ENCODE assay signal across 12 cellular contexts in genomic region chr1:84834419-84835064, GRCh38. TPM values are rescaled to one million over a fixed set of nuclear protein-coding genes. Genes with fewer than 3 reads are reported as not detected.
A peak's percentile ranks its signal among the peaks of the same experiment; 100 is the strongest.
DNase-seq lines count a peak whose midpoint lies in the region; ATAC-seq and TF ChIP-seq lines count a peak whose summit lies in the region.
"Had no signal": no experiment of that assay in that cellular context is flagged by ENCODE, and none has a peak within 500 bp of the region (broad histone marks: within the 10 kb centered on the region; RNA-seq: fewer than 3 reads in every experiment).

No MANE protein-coding gene starts in this region.

- H4K20me1 ChIP-seq in SK-N-SH (ENCODE audit: insufficient read depth), result no peaks in the 10 kb centered on the region

- H3K36me3 ChIP-seq in SK-N-SH (replicated peaks in 1 of 2; ENCODE audit: control insufficient read depth in 1 of 2, insufficient read depth in 2 of 2, low read length in 1 of 2), result no peaks in the 10 kb centered on the region
- no peaks in the 10 kb centered on the region for H3K36me3 ChIP-seq in upper lobe of right lung

- peaks cover 15% of the 10 kb centered on the region; the same call in 1 of the 2 replicates for H3K27me3 ChIP-seq in SK-N-SH (ENCODE audit: insufficient read depth)
- H3K27me3 ChIP-seq in upper lobe of right lung, result no peaks in the 10 kb centered on the region

- H3K9me3 Mint-ChIP-seq in stimulated activated naive B cell treated with anti-CD40 and anti-IgM and Interleukin-4, amounts not matched to agents 10 μg/mL and 1 μg/mL and 100 μg/mL, for 72 hours, result no peaks in the 10 kb centered on the region
- no peaks in the 10 kb centered on the region for H3K9me3 Mint-ChIP-seq in natural killer cell
- H3K9me3 Mint-ChIP-seq: natural killer cell treated with Interleukin-12 subunit alpha and Interleukin-12 subunit beta and Interleukin-15 and Interleukin-18, amount 100 ng/mL, for 72 hours; WTC11 had no signal

- peaks cover 4% of the 10 kb centered on the region for H3F3A ChIP-seq in SK-N-SH (replicated peaks; ENCODE audit: insufficient read depth)

- no peak for TF ChIP-seq RAD21 in SK-N-SH (IDR thresholded peaks at IDR 0.05; ENCODE audit: low read length)

- H3K4me2 ChIP-seq in SK-N-SH, result no peak overlapping the region

- H3K9me3 ChIP-seq in SK-N-SH (no peaks in the 10 kb centered on the region), upper lobe of right lung (no peaks in the 10 kb centered on the region)

- H3K4me1 ChIP-seq in SK-N-SH (ENCODE audit: control insufficient read depth in 1 of 2, insufficient read depth in 2 of 2, low read depth in 1 of 2, low read length in 1 of 2) (no peaks in the 10 kb centered on the region), upper lobe of right lung (no peaks in the 10 kb centered on the region)

- H3K4me3 Mint-ChIP-seq in stimulated activated naive B cell treated with anti-CD40 and anti-IgM and Interleukin-4, amounts not matched to agents 10 μg/mL and 1 μg/mL and 100 μg/mL, for 72 hours, result no peak overlapping the region
- no peak overlapping the region for H3K4me3 Mint-ChIP-seq in natural killer cell
- H3K4me3 Mint-ChIP-seq: natural killer cell treated with Interleukin-12 subunit alpha and Interleukin-12 subunit beta and Interleukin-15 and Interleukin-18, amount 100 ng/mL, for 72 hours; stimulated activated naive CD8-positive, alpha-beta T cell treated with anti-CD3 and anti-CD28 coated beads, Interleukin-15, amount 100 ng/mL, for 72 hours; WTC11 had no signal

- no peaks in the 10 kb centered on the region for H3K9me2 ChIP-seq in SK-N-SH

- no peaks in the 10 kb centered on the region for H3K36me3 Mint-ChIP-seq in stimulated activated naive B cell treated with anti-CD40 and anti-IgM and Interleukin-4, amounts not matched to agents 10 μg/mL and 1 μg/mL and 100 μg/mL, for 72 hours
- H3K36me3 Mint-ChIP-seq in natural killer cell, result no peaks in the 10 kb centered on the region
- H3K36me3 Mint-ChIP-seq: natural killer cell treated with Interleukin-12 subunit alpha and Interleukin-12 subunit beta and Interleukin-15 and Interleukin-18, amount 100 ng/mL, for 72 hours had no signal

- H3K27ac ChIP-seq in SK-N-SH (ENCODE audit: low read depth in 2 of 2, low read length in 1 of 2), result no peak overlapping the region
- H3K27ac ChIP-seq in VCaP, result peak overlapping the region; percentile 70
- no peak overlapping the region for H3K27ac ChIP-seq in upper lobe of right lung
- H3K27ac ChIP-seq: coronary artery had no signal

- no peak overlapping the region for H2AFZ ChIP-seq in SK-N-SH (ENCODE audit: low read depth)

- POLR2A ChIA-PET in SK-N-SH (lab: Yijun Ruan, JAX), result no interaction called here

- 80% methylated on average over 1 of the region's 1 CpG for WGBS in SK-N-SH (ENCODE audit: low lambda C conversion rate)

- no peak for TF ChIP-seq EP300 in SK-N-SH (IDR thresholded peaks at IDR 0.05; ENCODE audit: borderline replicate concordance in 1 of 2, low read depth in 1 of 2, low read length in 1 of 2)

- CTCF ChIA-PET in SK-N-SH (lab: Yijun Ruan, JAX), result interaction anchor here (0.9 kb wide), 1 partner anchor 30 kb away, joined by 3 read pairs; no protein-coding TSS in a partner anchor

- no peaks in the 10 kb centered on the region for H3K79me2 ChIP-seq in SK-N-SH (ENCODE audit: insufficient read depth)

- no peak for DNase-seq in SK-N-SH
- peak; percentile 85 for DNase-seq in fibroblast of the aortic adventitia (ENCODE audit: low read depth)
- DNase-seq in upper lobe of right lung, result no peak
- no peak for DNase-seq in stimulated activated naive B cell treated with anti-CD40 and anti-IgM and Interleukin-4, amounts not matched to agents 10 μg/mL and 1 μg/mL and 100 μg/mL, for 72 hours
- no peak for DNase-seq in natural killer cell
- no peak for DNase-seq in stimulated activated CD4-positive, alpha-beta T cell treated with anti-CD3 and anti-CD28 coated beads, Interleukin-2, amount 100 ng/mL, for 48 hours
- DNase-seq: stimulated activated naive CD8-positive, alpha-beta T cell treated with anti-CD3 and anti-CD28 coated beads, Interleukin-15, amount 100 ng/mL, for 72 hours had no signal

- H3K4me1 Mint-ChIP-seq in stimulated activated naive B cell treated with anti-CD40 and anti-IgM and Interleukin-4, amounts not matched to agents 10 μg/mL and 1 μg/mL and 100 μg/mL, for 72 hours, result no peaks in the 10 kb centered on the region
- H3K4me1 Mint-ChIP-seq in natural killer cell, result no peaks in the 10 kb centered on the region

- H3K27ac Mint-ChIP-seq in stimulated activated naive B cell treated with anti-CD40 and anti-IgM and Interleukin-4, amounts not matched to agents 10 μg/mL and 1 μg/mL and 100 μg/mL, for 72 hours, result no peak overlapping the region
- no peak overlapping the region for H3K27ac Mint-ChIP-seq in natural killer cell
- H3K27ac Mint-ChIP-seq: natural killer cell treated with Interleukin-12 subunit alpha and Interleukin-12 subunit beta and Interleukin-15 and Interleukin-18, amount 100 ng/mL, for 72 hours; WTC11 had no signal

- ATAC-seq in SK-N-SH treated with all-trans-retinoic acid at 6 μM for 48 hours, result no peak
- peak; percentile 76 for ATAC-seq in upper lobe of right lung
- ATAC-seq in stimulated activated naive B cell treated with anti-CD40 and anti-IgM and Interleukin-4, amounts not matched to agents 10 μg/mL and 1 μg/mL and 100 μg/mL, for 72 hours (replicated peaks), result no peak
- no peak for ATAC-seq in natural killer cell
- ATAC-seq: natural killer cell treated with Interleukin-12 subunit alpha and Interleukin-12 subunit beta and Interleukin-15 and Interleukin-18, amount 100 ng/mL, for 72 hours; stimulated activated naive CD8-positive, alpha-beta T cell treated with anti-CD3 and anti-CD28 coated beads, Interleukin-15, amount 100 ng/mL, for 72 hours; WTC11 had no signal

- intact Hi-C loops in upper lobe of right lung (cut with DNase I), result no loop called here
- intact Hi-C loops in natural killer cell (cut with micrococcal nuclease), result no loop called here

- peaks cover 10 to 15% of the 10 kb centered on the region in 2 donors for H3K27me3 Mint-ChIP-seq in stimulated activated naive B cell treated with anti-CD40 and anti-IgM and Interleukin-4, amounts not matched to agents 10 μg/mL and 1 μg/mL and 100 μg/mL, for 72 hours
- peaks cover 11 to 18% of the 10 kb centered on the region in 2 donors for H3K27me3 Mint-ChIP-seq in natural killer cell (ENCODE audit: low read depth in 2 of 2)

- no peak for TF ChIP-seq CTCF in SK-N-SH (IDR thresholded peaks at IDR 0.05)
- TF ChIP-seq CTCF in VCaP (conservative IDR thresholded peaks at IDR 0.05), result no peak
- TF ChIP-seq CTCF in fibroblast of the aortic adventitia (IDR thresholded peaks at IDR 0.05; ENCODE audit: insufficient read depth, low read length), result no peak
- no peak for TF ChIP-seq CTCF in upper lobe of right lung (IDR thresholded peaks at IDR 0.05)
- no peak for TF ChIP-seq CTCF in natural killer cell (IDR thresholded peaks at IDR 0.05)

- H3K4me3 ChIP-seq in SK-N-SH (ENCODE audit: low read depth in 2 of 2, low read length in 1 of 2), result no peak overlapping the region
- no peak overlapping the region for H3K4me3 ChIP-seq in fibroblast of the aortic adventitia (ENCODE audit: low read depth, low read length)
- no peak overlapping the region for H3K4me3 ChIP-seq in upper lobe of right lung
- H3K4me3 ChIP-seq: coronary artery had no signal

- H3K9ac ChIP-seq in SK-N-SH, result no peak overlapping the region

TF ChIP-seq in SK-N-SH treated with all-trans-retinoic acid at 6 μM for 48 hours, 23 proteins besides CTCF, POLR2A, EP300 and RAD21:
- TF ChIP-seq, protein P1, sequence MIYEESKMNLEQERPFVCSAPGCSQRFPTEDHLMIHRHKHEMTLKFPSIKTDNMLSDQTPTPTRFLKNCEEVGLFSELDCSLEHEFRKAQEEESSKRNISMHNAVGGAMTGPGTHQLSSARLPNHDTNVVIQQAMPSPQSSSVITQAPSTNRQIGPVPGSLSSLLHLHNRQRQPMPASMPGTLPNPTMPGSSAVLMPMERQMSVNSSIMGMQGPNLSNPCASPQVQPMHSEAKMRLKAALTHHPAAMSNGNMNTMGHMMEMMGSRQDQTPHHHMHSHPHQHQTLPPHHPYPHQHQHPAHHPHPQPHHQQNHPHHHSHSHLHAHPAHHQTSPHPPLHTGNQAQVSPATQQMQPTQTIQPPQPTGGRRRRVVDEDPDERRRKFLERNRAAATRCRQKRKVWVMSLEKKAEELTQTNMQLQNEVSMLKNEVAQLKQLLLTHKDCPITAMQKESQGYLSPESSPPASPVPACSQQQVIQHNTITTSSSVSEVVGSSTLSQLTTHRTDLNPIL (CRISPR knock-in tag; IDR thresholded peaks at IDR 0.05; ENCODE audit: low read depth), result no peak
- TF ChIP-seq CSDC2 (CRISPR knock-in tag; IDR thresholded peaks at IDR 0.05) (no peak), PPARA (CRISPR knock-in tag; IDR thresholded peaks at IDR 0.05; ENCODE audit: borderline replicate concordance) (no peak), ZFP30 (CRISPR knock-in tag; IDR thresholded peaks at IDR 0.05) (no peak), ISL1 (CRISPR knock-in tag; IDR thresholded peaks at IDR 0.05) (peak; percentile 16; the same call in 1 of the 2 replicates)

RNA-seq across cellular contexts. Expression of gene LPAR3, which starts 58.5 kb away (rescaled TPM):
- 0.08 and 0.11 TPM in 2 replicates for polyA plus RNA-seq in SK-N-SH (2012; rRNA removed)
- 0.08 and 0.25 TPM in 2 replicates for polyA plus RNA-seq in SK-N-SH (2012; cell fraction: cytosol; rRNA removed)
- not detected in 2 replicates for polyA plus RNA-seq in SK-N-SH (2012; cell fraction: nucleus; rRNA removed)
- total RNA-seq in fibroblast of the aortic adventitia (ENCODE audit: low replicate concordance) (1.8 and 3.6 TPM in 2 replicates), upper lobe of right lung (3.6 TPM), natural killer cell (under 1 TPM in 2 of 3 donors, not detected in 1; 0.48 to 0.64 TPM)
